In genomic region chr3:12643010-12643380, GRCh38 we compare ENCODE assay signal across 15 cellular contexts. TPM values are rescaled to one million over a fixed set of nuclear protein-coding genes. Genes with fewer than 3 reads are reported as not detected.
DNase-seq lines count a peak whose midpoint lies in the region; ATAC-seq, FAIRE-seq and TF ChIP-seq lines count a peak whose summit lies in the region.
"Had no signal": no experiment of that assay in that cellular context is flagged by ENCODE, and none has a peak within 500 bp of the region (broad histone marks: within the 10 kb centered on the region; RNA-seq: fewer than 3 reads in every experiment).

No MANE protein-coding gene starts in this region.

- no peak overlapping the region for H3K4me3 ChIP-seq in CD4-positive, CD25-positive, alpha-beta regulatory T cell (ENCODE audit: low read depth, low read length)
- H3K4me3 ChIP-seq in endodermal cell (ENCODE audit: low read length) (no peak overlapping the region), neutrophil (ENCODE audit: low read depth in 1 of 2, low read length in 1 of 2) (no peak overlapping the region)
- H3K4me3 ChIP-seq: SK-N-MC, upper lobe of left lung had no signal

- no peaks in the 10 kb centered on the region for H3K27me3 ChIP-seq in CD4-positive, CD25-positive, alpha-beta regulatory T cell (ENCODE audit: control insufficient read depth, insufficient read depth, low read length)
- H3K27me3 ChIP-seq in endodermal cell (ENCODE audit: control insufficient read depth, insufficient read depth, low read length, poor library complexity, severe bottlenecking) = no peaks in the 10 kb centered on the region
- no peaks in the 10 kb centered on the region for H3K27me3 ChIP-seq in neutrophil
- H3K27me3 ChIP-seq: upper lobe of left lung had no signal

- H3K36me3 ChIP-seq in CD4-positive, CD25-positive, alpha-beta regulatory T cell (ENCODE audit: control insufficient read depth, insufficient read depth, low read length) = peaks cover 3% of the 10 kb centered on the region
- H3K36me3 ChIP-seq in endodermal cell (ENCODE audit: control insufficient read depth, insufficient read depth, low read length) (peaks cover 6% of the 10 kb centered on the region), neutrophil (no peaks in the 10 kb centered on the region)

- peaks cover 24 to 72% (median 45%) of the 10 kb centered on the region in 4 donors for H3K4me1 Mint-ChIP-seq in CD4-positive, CD25-positive, alpha-beta regulatory T cell
- H3K4me1 Mint-ChIP-seq in HFFc6 (ENCODE audit: low read depth) (peaks cover 59% of the 10 kb centered on the region), endodermal cell (peaks cover 10% of the 10 kb centered on the region)

- peaks cover 0 to 1% (median 0%) of the 10 kb centered on the region in 7 donors for H3K9me3 Mint-ChIP-seq in CD4-positive, CD25-positive, alpha-beta regulatory T cell
- H3K9me3 Mint-ChIP-seq in HFFc6 = peaks cover 4% of the 10 kb centered on the region; the same call in 1 of the 2 replicates
- H3K9me3 Mint-ChIP-seq in endodermal cell = peaks cover 5% of the 10 kb centered on the region
- H3K9me3 Mint-ChIP-seq: activated B cell treated with CpG ODN at 0.5 μM for 24 hours; activated naive CD4-positive, alpha-beta T cell treated with anti-CD3 and anti-CD28 coated beads, Interleukin-2, amount 50 U/mL, for 24 hours had no signal

- no peak for FAIRE-seq in frontal cortex (lab: Jason Lieb, UNC)

- no peaks in the 10 kb centered on the region for H3K9me3 ChIP-seq in CD4-positive, CD25-positive, alpha-beta regulatory T cell (ENCODE audit: control insufficient read depth in 2 of 2, low read length in 2 of 2)
- H3K9me3 ChIP-seq in endodermal cell (ENCODE audit: control insufficient read depth, low read length) = no peaks in the 10 kb centered on the region
- H3K9me3 ChIP-seq in neutrophil = no peaks in the 10 kb centered on the region
- H3K9me3 ChIP-seq: upper lobe of left lung had no signal

- DNase-seq in CD4-positive, CD25-positive, alpha-beta regulatory T cell = no peak
- no peak for DNase-seq in HFFc6
- DNase-seq in endodermal cell = no peak
- DNase-seq in HT-29 (ENCODE audit: low spot score) = no peak
- no peak for DNase-seq in frontal cortex (ENCODE audit: low spot score in 2 of 2)
- no peak for DNase-seq in NOMO-1 treated with DMSO at 0.1 percent for 48 hours (lab: John Stamatoyannopoulos, UW; ENCODE audit: unreplicated experiment)
- DNase-seq: activated B cell treated with CpG ODN at 0.5 μM for 24 hours, cerebellar nuclear complex, NCI-H2171 treated with DMSO at 0.1 percent for 48 hours, upper lobe of left lung had no signal

- peak overlapping the region in 1 of 4 donors; percentile 40 for H3K4me3 Mint-ChIP-seq in CD4-positive, CD25-positive, alpha-beta regulatory T cell
- peak overlapping the region; percentile 36 for H3K4me3 Mint-ChIP-seq in HFFc6
- no peak overlapping the region for H3K4me3 Mint-ChIP-seq in endodermal cell
- H3K4me3 Mint-ChIP-seq: activated B cell treated with CpG ODN at 0.5 μM for 24 hours; activated naive CD4-positive, alpha-beta T cell treated with anti-CD3 and anti-CD28 coated beads, Interleukin-2, amount 50 U/mL, for 24 hours had no signal

- TF ChIP-seq CTCF in HFFc6 (IDR thresholded peaks at IDR 0.05) = no peak
- no peak for TF ChIP-seq CTCF in endodermal cell (conservative IDR thresholded peaks at IDR 0.05)
- TF ChIP-seq CTCF in neutrophil (IDR thresholded peaks at IDR 0.05) = no peak

- H3K9ac ChIP-seq in endodermal cell (ENCODE audit: extremely low read depth, low read length, poor library complexity, severe bottlenecking) = no peak overlapping the region
- H3K9ac ChIP-seq: parathyroid adenoma had no signal

- no peaks in the 10 kb centered on the region for H3K27me3 Mint-ChIP-seq in CD4-positive, CD25-positive, alpha-beta regulatory T cell
- H3K27me3 Mint-ChIP-seq in HFFc6 (ENCODE audit: insufficient read depth) = no peaks in the 10 kb centered on the region
- H3K27me3 Mint-ChIP-seq in endodermal cell (ENCODE audit: insufficient read depth) = no peaks in the 10 kb centered on the region
- H3K27me3 Mint-ChIP-seq: activated B cell treated with CpG ODN at 0.5 μM for 24 hours; activated naive CD4-positive, alpha-beta T cell treated with anti-CD3 and anti-CD28 coated beads, Interleukin-2, amount 50 U/mL, for 24 hours had no signal

- peaks cover 18% of the 10 kb centered on the region for H3K36me3 Mint-ChIP-seq in CD4-positive, CD25-positive, alpha-beta regulatory T cell
- H3K36me3 Mint-ChIP-seq in HFFc6 (ENCODE audit: low read depth) = peaks cover 16% of the 10 kb centered on the region; the same call in 1 of the 2 replicates
- H3K36me3 Mint-ChIP-seq in endodermal cell (ENCODE audit: low read depth) = peaks cover 8% of the 10 kb centered on the region

- H3K27ac ChIP-seq in CD4-positive, CD25-positive, alpha-beta regulatory T cell (ENCODE audit: insufficient read depth, low read length, poor library complexity, severe bottlenecking) = no peak overlapping the region
- H3K27ac ChIP-seq in endodermal cell (ENCODE audit: low read depth, low read length) (no peak overlapping the region), neutrophil (peak overlapping the region; percentile 99)
- H3K27ac ChIP-seq: parathyroid adenoma, SK-N-MC, upper lobe of left lung had no signal

- no peak for ATAC-seq in CD4-positive, CD25-positive, alpha-beta regulatory T cell (ENCODE audit: low read depth in 2 of 2)
- no peak for ATAC-seq in esophagus mucosa

- peaks cover 23% of the 10 kb centered on the region for H3K4me1 ChIP-seq in CD4-positive, CD25-positive, alpha-beta regulatory T cell (ENCODE audit: control insufficient read depth, insufficient read depth, low read length, poor library complexity, severe bottlenecking)
- H3K4me1 ChIP-seq in endodermal cell (ENCODE audit: control insufficient read depth, insufficient read depth, low read length) = peaks cover 5% of the 10 kb centered on the region
- H3K4me1 ChIP-seq in neutrophil (ENCODE audit: control insufficient read depth in 1 of 2, insufficient read depth in 1 of 2, low read depth in 1 of 2, low read length in 1 of 2) = peaks cover 59 to 86% of the 10 kb centered on the region in 2 experiments

- peak overlapping the region in 2 of 3 donors; percentile 15 to 43 for H3K27ac Mint-ChIP-seq in CD4-positive, CD25-positive, alpha-beta regulatory T cell
- peak overlapping the region; percentile 60 for H3K27ac Mint-ChIP-seq in HFFc6
- H3K27ac Mint-ChIP-seq in endodermal cell = peak overlapping the region; percentile 9
- H3K27ac Mint-ChIP-seq: activated B cell treated with CpG ODN at 0.5 μM for 24 hours; activated naive CD4-positive, alpha-beta T cell treated with anti-CD3 and anti-CD28 coated beads, Interleukin-2, amount 50 U/mL, for 24 hours had no signal

RNA-seq across cellular contexts. Expression of gene RAF1, which starts 20.9 kb away (rescaled TPM):
- 133 TPM for total RNA-seq in CD4-positive, CD25-positive, alpha-beta regulatory T cell
- 10 to 100 TPM; 54.1 to 73.5 (median 66.3) TPM for polyA plus RNA-seq in CD4-positive, CD25-positive, alpha-beta regulatory T cell
- 10 to 100 TPM; 78.9 to 97.5 (median 86.8) TPM for total RNA-seq in HFFc6 (2021; fragmentation: NEBNext Ultra II Directional; extraction: Animal tissue kit (Norgen Biotek cat#: 25700))
- total RNA-seq in endodermal cell (100 to 1,000 TPM in 1 of 2 donors, 10 to 100 TPM in 1; 95.4 to 116 TPM), esophagus mucosa (57.3 TPM), frontal cortex (199 TPM)
- polyA plus RNA-seq in endodermal cell (2013, experiment 1 of 2) = 124 TPM
- 111 TPM for polyA plus RNA-seq in endodermal cell (2013, experiment 2 of 2)
- total RNA-seq in HT-29 (2014; rRNA removed; shearing (Covaris generic)) = 51.0 and 54.6 TPM in 2 replicates

Comparison
In these comparisons a context has a peak if more than half of its experiments do, and no peak if none do; other contexts are left out.
1. H3K27ac Mint-ChIP-seq: peak in every context shown above with its lines; median percentile 60 in HFFc6; 29 in CD4-positive, CD25-positive, alpha-beta regulatory T cell; 9 in endodermal cell.